ENCODE assay signal across 26 cellular contexts in genomic region chr10:34827087-34827766, GRCh38.
"Had no signal": no experiment of that assay in that cellular context is flagged by ENCODE, and none has a peak within 500 bp of the region (broad histone marks: within the 10 kb centered on the region; RNA-seq: fewer than 3 reads in every experiment).

No MANE protein-coding gene starts in this region.

- H3K4me3 Mint-ChIP-seq: activated CD4-positive, alpha-beta memory T cell treated with anti-CD3 and anti-CD28 coated beads, Interleukin-2, amount 10 ng/mL, durations not matched to agents 7 days and 5 days; activated CD4-positive, alpha-beta T cell treated with anti-CD3 and anti-CD28 coated beads, Interleukin-2, amount 10 ng/mL, durations not matched to agents 7 days and 5 days; activated naive CD4-positive, alpha-beta T cell treated with anti-CD3 and anti-CD28 coated beads, Interleukin-2, amount 10 ng/mL, durations not matched to agents 7 days and 5 days; activated naive CD8-positive, alpha-beta T cell treated with anti-CD3 and anti-CD28 coated beads, Interleukin-2, amount 10 ng/mL, durations not matched to agents 7 days and 5 days; activated T-cell treated with anti-CD3 and anti-CD28 coated beads, Interleukin-2, amount 50 U/mL, for 24 hours; activated T-cell treated with anti-CD3 and anti-CD28 coated beads, Interleukin-2, amount 50 U/mL, for 72 hours; brain; effector memory CD8-positive, alpha-beta T cell had no signal

- H3K27ac Mint-ChIP-seq: activated CD4-positive, alpha-beta memory T cell treated with anti-CD3 and anti-CD28 coated beads, Interleukin-2, amount 10 ng/mL, durations not matched to agents 7 days and 5 days; activated CD4-positive, alpha-beta T cell treated with anti-CD3 and anti-CD28 coated beads, Interleukin-2, amount 10 ng/mL, durations not matched to agents 7 days and 5 days; activated naive CD4-positive, alpha-beta T cell treated with anti-CD3 and anti-CD28 coated beads, Interleukin-2, amount 10 ng/mL, durations not matched to agents 7 days and 5 days; activated naive CD4-positive, alpha-beta T cell treated with anti-CD3 and anti-CD28 coated beads, Interleukin-2, amount 50 U/mL, for 72 hours; activated naive CD8-positive, alpha-beta T cell treated with anti-CD3 and anti-CD28 coated beads, Interleukin-2, amount 10 ng/mL, durations not matched to agents 7 days and 5 days; activated T-cell treated with anti-CD3 and anti-CD28 coated beads, Interleukin-2, amount 50 U/mL, for 24 hours; activated T-cell treated with anti-CD3 and anti-CD28 coated beads, Interleukin-2, amount 50 U/mL, for 72 hours; brain; effector memory CD8-positive, alpha-beta T cell had no signal

- H3K4me1 Mint-ChIP-seq: activated CD4-positive, alpha-beta memory T cell treated with anti-CD3 and anti-CD28 coated beads, Interleukin-2, amount 10 ng/mL, durations not matched to agents 7 days and 5 days had no signal

- H3K9me3 Mint-ChIP-seq: activated CD4-positive, alpha-beta memory T cell treated with anti-CD3 and anti-CD28 coated beads, Interleukin-2, amount 10 ng/mL, durations not matched to agents 7 days and 5 days; activated CD4-positive, alpha-beta T cell treated with anti-CD3 and anti-CD28 coated beads, Interleukin-2, amount 10 ng/mL, durations not matched to agents 7 days and 5 days; activated naive CD4-positive, alpha-beta T cell treated with anti-CD3 and anti-CD28 coated beads, Interleukin-2, amount 10 ng/mL, durations not matched to agents 7 days and 5 days; activated naive CD4-positive, alpha-beta T cell treated with anti-CD3 and anti-CD28 coated beads, Interleukin-2, amount 50 U/mL, for 72 hours; activated naive CD8-positive, alpha-beta T cell treated with anti-CD3 and anti-CD28 coated beads, Interleukin-2, amount 10 ng/mL, durations not matched to agents 7 days and 5 days; activated T-cell treated with anti-CD3 and anti-CD28 coated beads, Interleukin-2, amount 50 U/mL, for 24 hours; activated T-cell treated with anti-CD3 and anti-CD28 coated beads, Interleukin-2, amount 50 U/mL, for 72 hours; effector memory CD8-positive, alpha-beta T cell had no signal

- ATAC-seq: activated naive CD4-positive, alpha-beta T cell treated with anti-CD3 and anti-CD28 coated beads, Interleukin-2, amount 50 U/mL, for 72 hours; activated T-cell treated with anti-CD3 and anti-CD28 coated beads, Interleukin-2, amount 50 U/mL, for 72 hours; effector memory CD8-positive, alpha-beta T cell; foreskin keratinocyte; gastrocnemius medialis; heart right ventricle had no signal

- DNase-seq: activated CD4-positive, alpha-beta memory T cell treated with anti-CD3 and anti-CD28 coated beads, Interleukin-2, amount 10 ng/mL, durations not matched to agents 7 days and 5 days; activated CD4-positive, alpha-beta T cell treated with anti-CD3 and anti-CD28 coated beads for 1 hour; activated CD4-positive, alpha-beta T cell treated with anti-CD3 and anti-CD28 coated beads for 4 hours; activated CD4-positive, alpha-beta T cell treated with anti-CD3 and anti-CD28 coated beads, Interleukin-2, amount 10 ng/mL, durations not matched to agents 7 days and 5 days; activated CD4-positive, alpha-beta T cell treated with anti-CD3 and anti-CD28 coated beads, Interleukin-2, amount 50 U/mL, for 4 hours; activated CD8-positive, alpha-beta memory T cell treated with anti-CD3 and anti-CD28 coated beads, Interleukin-2, amount 50 U/mL, for 48 hours; activated gamma-delta T cell; activated naive CD4-positive, alpha-beta T cell; activated naive CD4-positive, alpha-beta T cell treated with anti-CD3 and anti-CD28 coated beads, Interleukin-2, amount 10 ng/mL, durations not matched to agents 7 days and 5 days; activated naive CD8-positive, alpha-beta T cell treated with anti-CD3 and anti-CD28 coated beads, Interleukin-2, amount 10 ng/mL, durations not matched to agents 7 days and 5 days; activated T-cell treated with anti-CD3 and anti-CD28 coated beads for 4 hours; activated T-cell treated with anti-CD3 and anti-CD28 coated beads, Interleukin-2, amount 50 U/mL, for 24 hours; activated T-cell treated with anti-CD3 and anti-CD28 coated beads, Interleukin-2, amount 50 U/mL, for 72 hours; central memory CD4-positive, alpha-beta T cell; cerebellar nuclear complex; colonic mucosa; dermis blood vessel endothelial cell; effector CD4-positive, alpha-beta T cell; effector memory CD8-positive, alpha-beta T cell; esophagus squamous epithelium; foreskin keratinocyte; gastrocnemius medialis; heart right ventricle; T-helper 2 cell had no signal

- H3K36me3 Mint-ChIP-seq: activated naive CD4-positive, alpha-beta T cell treated with anti-CD3 and anti-CD28 coated beads, Interleukin-2, amount 10 ng/mL, durations not matched to agents 7 days and 5 days; activated naive CD4-positive, alpha-beta T cell treated with anti-CD3 and anti-CD28 coated beads, Interleukin-2, amount 50 U/mL, for 72 hours; activated naive CD8-positive, alpha-beta T cell treated with anti-CD3 and anti-CD28 coated beads, Interleukin-2, amount 10 ng/mL, durations not matched to agents 7 days and 5 days; brain had no signal
